8 cellular contexts compared by ENCODE assay signal in genomic region chr17:51165680-51166197, GRCh38. TPM values are rescaled to one million over a fixed set of nuclear protein-coding genes. Genes with fewer than 3 reads are reported as not detected.
A peak's percentile ranks its signal among the peaks of the same experiment; 100 is the strongest.
DNase-seq lines count a peak whose midpoint lies in the region; ATAC-seq, FAIRE-seq and TF ChIP-seq lines count a peak whose summit lies in the region.

No MANE protein-coding gene starts in this region.

- no peak for TF ChIP-seq POLR2A in GM12891 (IDR thresholded peaks at IDR 0.05; ENCODE audit: low read depth, low read length)

- H3K36me3 Mint-ChIP-seq in activated T-helper 17 cell treated with anti-CD3 and anti-CD28 coated beads, Interleukin-2, amount 50 U/mL, for 72 hours (ENCODE audit: low read depth), result peaks cover 83% of the 10 kb centered on the region

- in situ Hi-C loops in ACHN (cut with HindIII; ENCODE audit: low pct_ligation_motif_present, low pct_unique_long_range_greater_than_20kb, low sequenced_read_pairs), result no loop called here

- intact Hi-C loops in left cardiac atrium (cut with DNase I), result no loop called here

- DNase-seq in ACHN, result peak; percentile 39
- peak; percentile 42 for DNase-seq in GM12891 (ENCODE audit: insufficient read length, low spot score)
- peak; percentile 40 for DNase-seq in left cardiac atrium
- DNase-seq in retinal pigment epithelial cell (ENCODE audit: low read depth), result no peak
- DNase-seq in germinal center (ENCODE audit: low spot score), result no peak

- H3K27me3 Mint-ChIP-seq in activated T-helper 17 cell treated with anti-CD3 and anti-CD28 coated beads, Interleukin-2, amount 50 U/mL, for 72 hours, result no peaks in the 10 kb centered on the region

- H3K4me1 Mint-ChIP-seq in activated T-helper 17 cell treated with anti-CD3 and anti-CD28 coated beads, Interleukin-2, amount 50 U/mL, for 72 hours, result peaks cover 21% of the 10 kb centered on the region

- TF ChIP-seq CTCF in retinal pigment epithelial cell (conservative IDR thresholded peaks at IDR 0.05; ENCODE audit: low read depth, low read length), result no peak

- no peaks in the 10 kb centered on the region for H3K9me3 Mint-ChIP-seq in activated T-helper 17 cell treated with anti-CD3 and anti-CD28 coated beads, Interleukin-2, amount 50 U/mL, for 72 hours

- peak overlapping the region; percentile 76 for H3K4me3 ChIP-seq in retinal pigment epithelial cell (ENCODE audit: low read length)

- ATAC-seq in HG03521 (IDR thresholded peaks at IDR 0.05; ENCODE audit: unreplicated experiment), result peak; percentile 18
- ATAC-seq in activated T-helper 17 cell treated with anti-CD3 and anti-CD28 coated beads, Interleukin-2, amount 50 U/mL, for 72 hours (replicated peaks), result peak; percentile 33
- ATAC-seq in left cardiac atrium, result peak in 1 of 2 donors; percentile 16
- ATAC-seq in GM18861 (IDR thresholded peaks at IDR 0.05; ENCODE audit: unreplicated experiment), result no peak

- FAIRE-seq in GM12891 (lab: Jason Lieb, UNC), result peak; percentile 79

- H3K4me3 Mint-ChIP-seq in activated T-helper 17 cell treated with anti-CD3 and anti-CD28 coated beads, Interleukin-2, amount 50 U/mL, for 72 hours, result peak overlapping the region; percentile 88

- H3K27ac Mint-ChIP-seq in activated T-helper 17 cell treated with anti-CD3 and anti-CD28 coated beads, Interleukin-2, amount 50 U/mL, for 72 hours, result peak overlapping the region; percentile 95

TF ChIP-seq in GM12891, 5 proteins besides CTCF, POLR2A, EP300 and RAD21:
- TF ChIP-seq POLR2AphosphoS5 (IDR thresholded peaks at IDR 0.05; ENCODE audit: low read depth, low read length) (0 out of 2 replicates have a peak, but pooled peaks have one; percentile 45), SPI1 (IDR thresholded peaks at IDR 0.05; ENCODE audit: low read depth, low read length) (no peak)

RNA-seq across cellular contexts. Expression of gene NME2, which starts 0.5 kb away (rescaled TPM):
- 976 TPM for polyA plus RNA-seq in GM12891 (2012; ENCODE audit: low read depth, missing spikeins)
- 100 to 1,000 TPM; 489 to 772 TPM for total RNA-seq in activated T-helper 17 cell treated with anti-CD3 and anti-CD28 coated beads, Interleukin-2, amount 50 U/mL, for 72 hours
- 100 to 1,000 TPM; 350 to 359 TPM for total RNA-seq in left cardiac atrium

RNA-seq across cellular contexts. Expression of gene NME1, which starts 12.4 kb away (rescaled TPM):
- 272 TPM for polyA plus RNA-seq in GM12891 (2012; ENCODE audit: low read depth, missing spikeins)
- 100 to 1,000 TPM; 107 to 348 TPM for total RNA-seq in activated T-helper 17 cell treated with anti-CD3 and anti-CD28 coated beads, Interleukin-2, amount 50 U/mL, for 72 hours
- 10 to 100 TPM; 37.8 to 63.8 TPM for total RNA-seq in left cardiac atrium

RNA-seq across cellular contexts. Expression of gene SPAG9, which starts 45.1 kb away (rescaled TPM):
- 16.2 TPM for polyA plus RNA-seq in GM12891 (2012; ENCODE audit: low read depth, missing spikeins)
- 100 to 1,000 TPM in 1 of 2 donors, 10 to 100 TPM in 1; 50.4 to 127 TPM for total RNA-seq in activated T-helper 17 cell treated with anti-CD3 and anti-CD28 coated beads, Interleukin-2, amount 50 U/mL, for 72 hours
- 10 to 100 TPM; 47.9 to 67.2 TPM for total RNA-seq in left cardiac atrium

Comparison
In these comparisons a context has a peak if more than half of its experiments do, and no peak if none do; other contexts are left out.
1. DNase-seq: peak in ACHN (single experiment), GM12891 (single experiment) and left cardiac atrium (single experiment); none in retinal pigment epithelial cell (single experiment) and germinal center (single experiment).